ENCODE assay signal across 22 cellular contexts in the genomic region with DNA sequence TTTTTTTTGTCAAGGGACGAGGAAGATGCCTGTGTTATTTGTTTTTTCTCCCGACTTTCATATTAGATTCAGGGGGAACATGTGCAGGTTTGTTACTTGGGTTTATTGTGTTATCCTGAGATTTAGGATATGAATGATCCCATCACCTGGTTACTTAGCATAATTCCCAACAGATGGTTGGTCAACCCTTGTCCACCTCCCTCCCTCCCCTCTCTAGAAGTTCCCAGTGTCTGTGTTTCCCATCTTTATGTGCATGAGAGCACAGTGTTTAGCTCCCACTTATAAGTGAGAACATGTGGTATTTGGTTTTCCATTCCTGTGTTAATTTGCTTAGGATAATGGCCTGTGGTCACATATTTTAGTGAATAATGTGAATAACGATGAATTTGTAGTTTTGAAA. TPM values are rescaled to one million over a fixed set of nuclear protein-coding genes. Genes with fewer than 3 reads are reported as not detected.
DNase-seq lines count a peak whose midpoint lies in the region; ATAC-seq, FAIRE-seq and TF ChIP-seq lines count a peak whose summit lies in the region.
"Had no signal": no experiment of that assay in that cellular context is flagged by ENCODE, and none has a peak within 500 bp of the region (broad histone marks: within the 10 kb centered on the region; RNA-seq: fewer than 3 reads in every experiment).

No MANE protein-coding gene starts in this region.

- no peak overlapping the region for H3K4me3 ChIP-seq in lower lobe of right lung
- H3K4me3 ChIP-seq: A549; BLaER1 treated with 17β-estradiol and CSF1 and Interleukin-3, amounts not matched to agents 10 nM and 100 nM; HAP-1 had no signal

- no peaks in the 10 kb centered on the region for H3K4me1 ChIP-seq in lower lobe of right lung
- H3K4me1 ChIP-seq: A549, BE2C, HAP-1 had no signal

- intact Hi-C loops in lower lobe of right lung (cut with DNase I) = no loop called here

- DNase-seq in GM12891 (ENCODE audit: insufficient read length, low spot score) (no peak), NCI-H82 (lab: John Stamatoyannopoulos, UW) (peak; percentile 92), left kidney (ENCODE audit: low read depth, low spot score) (peak; percentile 54), cortex of kidney (lab: John Stamatoyannopoulos, UW) (no peak), lower lobe of right lung (no peak)
- DNase-seq in stimulated activated CD4-positive, alpha-beta T cell treated with anti-CD3 and anti-CD28 coated beads, Interleukin-2, amount 100 ng/mL, for 24 hours = no peak
- DNase-seq: 8988T; ACHN; AML-193; BE2C; CD4-positive, alpha-beta T cell; CD8-positive, alpha-beta memory T cell; DMS53; DMS79 treated with DMSO at 0.1 percent for 48 hours; GF-D8; GOT3 had no signal

- no peak for TF ChIP-seq CTCF in lower lobe of right lung (IDR thresholded peaks at IDR 0.05)

- ATAC-seq in lower lobe of right lung = no peak
- ATAC-seq: A549 had no signal

- no peaks in the 10 kb centered on the region for H3K36me3 ChIP-seq in lower lobe of right lung
- H3K36me3 ChIP-seq: BE2C; BLaER1 treated with 17β-estradiol and CSF1 and Interleukin-3, amounts not matched to agents 10 nM and 100 nM; HAP-1 had no signal

- H3K27ac ChIP-seq in lower lobe of right lung = no peak overlapping the region
- H3K27ac ChIP-seq: A549; BLaER1 treated with 17β-estradiol and CSF1 and Interleukin-3, amounts not matched to agents 10 nM and 100 nM had no signal

- H3K9me3 ChIP-seq in lower lobe of right lung = no peaks in the 10 kb centered on the region
- H3K9me3 ChIP-seq: A549, BE2C, HAP-1 had no signal

- peak; percentile 31 for FAIRE-seq in GM12891 (lab: Jason Lieb, UNC)
- FAIRE-seq: A549, GM12892, H54 had no signal

- TF ChIP-seq POLR2A in GM12891 (IDR thresholded peaks at IDR 0.05; ENCODE audit: low read depth, low read length) = no peak

- H3K27me3 ChIP-seq in lower lobe of right lung (ENCODE audit: low read depth) = no peaks in the 10 kb centered on the region
- H3K27me3 ChIP-seq: BE2C; BLaER1 treated with 17β-estradiol and CSF1 and Interleukin-3, amounts not matched to agents 10 nM and 100 nM had no signal

TF ChIP-seq in GM12891, 5 proteins besides CTCF, POLR2A, EP300 and RAD21:
- no peak for TF ChIP-seq PAX5 (IDR thresholded peaks at IDR 0.05; ENCODE audit: insufficient read depth, low read length, severe bottlenecking)
- TF ChIP-seq TAF1 (IDR thresholded peaks at IDR 0.05; ENCODE audit: low read depth, low read length) = no peak
- TF ChIP-seq SPI1 (IDR thresholded peaks at IDR 0.05; ENCODE audit: low read depth, low read length) = no peak

RNA-seq across cellular contexts. Expression of a gene that starts 11.2 kb away (rescaled TPM):
- polyA plus RNA-seq in GM12891 (2012; ENCODE audit: low read depth, missing spikeins) = 3.6 TPM
- total RNA-seq in lower lobe of right lung = 8.7 TPM
- total RNA-seq: CD4-positive, alpha-beta T cell had no signal
- polyA plus RNA-seq: A549, CD14-positive monocyte had no signal

Comparison
In these comparisons a context has a peak if more than half of its experiments do, and no peak if none do; other contexts are left out.
1. DNase-seq: peak in NCI-H82 (single experiment) and left kidney (single experiment); none in GM12891 (single experiment), cortex of kidney (single experiment), lower lobe of right lung (single experiment) and stimulated activated CD4-positive, alpha-beta T cell treated with anti-CD3 and anti-CD28 coated beads, Interleukin-2, amount 100 ng/mL, for 24 hours (0 of 2).